Comparison of ENCODE assay signal across 16 cellular contexts in genomic region chr9:69371001-69371400, GRCh38. TPM values are rescaled to one million over a fixed set of nuclear protein-coding genes. Genes with fewer than 3 reads are reported as not detected.
"Had no signal": no experiment of that assay in that cellular context is flagged by ENCODE, and none has a peak within 500 bp of the region (broad histone marks: within the 10 kb centered on the region; RNA-seq: fewer than 3 reads in every experiment).

No MANE protein-coding gene starts in this region.

- H3K36me3 ChIP-seq: colonic mucosa, lower lobe of right lung, prostate gland had no signal

- H3K27me3 ChIP-seq: colonic mucosa had no signal

- ATAC-seq: activated T-helper 17 cell treated with anti-CD3 and anti-CD28 coated beads, Interleukin-2, amount 50 U/mL, for 72 hours; naive thymus-derived CD4-positive, alpha-beta T cell had no signal

- H3K4me1 Mint-ChIP-seq: activated B cell treated with CpG ODN at 0.5 μM for 24 hours; activated CD4-positive, alpha-beta T cell treated with anti-CD3 and anti-CD28 coated beads, Interleukin-2, amount 10 ng/mL, durations not matched to agents 24 days and 14 days; activated T-helper 17 cell treated with anti-CD3 and anti-CD28 coated beads, Interleukin-2, amount 50 U/mL, for 72 hours; naive thymus-derived CD4-positive, alpha-beta T cell had no signal

- H3K9me3 Mint-ChIP-seq: activated CD4-positive, alpha-beta T cell treated with anti-CD3 and anti-CD28 coated beads, Interleukin-2, amount 10 ng/mL, durations not matched to agents 24 days and 14 days; activated T-helper 17 cell treated with anti-CD3 and anti-CD28 coated beads, Interleukin-2, amount 50 U/mL, for 72 hours; T-helper 1 cell treated with Interleukin-12 subunit alpha and Interleukin-12 subunit beta and Interleukin-4 antibody, amounts not matched to agents 30 μg/mL and 1 μg/mL, for 36 hours had no signal

- H3K9me3 ChIP-seq: colonic mucosa, lower lobe of right lung, prostate gland had no signal

- H3K4me3 Mint-ChIP-seq: activated B cell treated with CpG ODN at 0.5 μM for 24 hours; activated CD4-positive, alpha-beta T cell treated with anti-CD3 and anti-CD28 coated beads, Interleukin-2, amount 10 ng/mL, durations not matched to agents 24 days and 14 days; activated T-helper 17 cell treated with anti-CD3 and anti-CD28 coated beads, Interleukin-2, amount 50 U/mL, for 72 hours; naive thymus-derived CD4-positive, alpha-beta T cell; T-helper 1 cell treated with Interleukin-12 subunit alpha and Interleukin-12 subunit beta and Interleukin-4 antibody, amounts not matched to agents 30 μg/mL and 1 μg/mL, for 36 hours had no signal

- DNase-seq: activated B cell treated with CpG ODN at 0.5 μM for 24 hours; activated CD4-positive, alpha-beta T cell treated with anti-CD3 and anti-CD28 coated beads, Interleukin-2, amount 10 ng/mL, durations not matched to agents 24 days and 14 days; activated CD8-positive, alpha-beta memory T cell treated with anti-CD3 and anti-CD28 coated beads for 24 hours; activated naive CD4-positive, alpha-beta T cell treated with anti-CD3 and anti-CD28 coated beads, Interleukin-2, amount 50 U/mL, for 16 hours; activated T-cell treated with anti-CD3 and anti-CD28 coated beads for 4 hours; amniotic stem cell; colonic mucosa; effector CD4-positive, alpha-beta T cell; hippocampal formation; lower lobe of right lung; naive thymus-derived CD4-positive, alpha-beta T cell; nucleus accumbens had no signal

- H3K27ac ChIP-seq: colonic mucosa, lower lobe of right lung, prostate gland had no signal

- H3K4me3 ChIP-seq: colonic mucosa, lower lobe of right lung, prostate gland had no signal

- H3K27ac Mint-ChIP-seq: activated B cell treated with CpG ODN at 0.5 μM for 24 hours; activated CD4-positive, alpha-beta T cell treated with anti-CD3 and anti-CD28 coated beads, Interleukin-2, amount 10 ng/mL, durations not matched to agents 24 days and 14 days; activated T-helper 17 cell treated with anti-CD3 and anti-CD28 coated beads, Interleukin-2, amount 50 U/mL, for 72 hours; naive thymus-derived CD4-positive, alpha-beta T cell; T-helper 1 cell treated with Interleukin-12 subunit alpha and Interleukin-12 subunit beta and Interleukin-4 antibody, amounts not matched to agents 30 μg/mL and 1 μg/mL, for 36 hours had no signal

- H3K4me1 ChIP-seq: colonic mucosa, prostate gland had no signal

RNA-seq across cellular contexts. Expression of gene ENTREP1, which starts 46.0 kb away (rescaled TPM):
- total RNA-seq: activated B cell treated with CpG ODN at 0.5 μM for 24 hours; activated CD4-positive, alpha-beta T cell treated with anti-CD3 and anti-CD28 coated beads, Interleukin-2, amount 10 ng/mL, durations not matched to agents 24 days and 14 days; activated T-helper 17 cell treated with anti-CD3 and anti-CD28 coated beads, Interleukin-2, amount 50 U/mL, for 72 hours; mononuclear cell; naive thymus-derived CD4-positive, alpha-beta T cell had no signal
